33 cellular contexts compared by ENCODE assay signal in the genomic region with DNA sequence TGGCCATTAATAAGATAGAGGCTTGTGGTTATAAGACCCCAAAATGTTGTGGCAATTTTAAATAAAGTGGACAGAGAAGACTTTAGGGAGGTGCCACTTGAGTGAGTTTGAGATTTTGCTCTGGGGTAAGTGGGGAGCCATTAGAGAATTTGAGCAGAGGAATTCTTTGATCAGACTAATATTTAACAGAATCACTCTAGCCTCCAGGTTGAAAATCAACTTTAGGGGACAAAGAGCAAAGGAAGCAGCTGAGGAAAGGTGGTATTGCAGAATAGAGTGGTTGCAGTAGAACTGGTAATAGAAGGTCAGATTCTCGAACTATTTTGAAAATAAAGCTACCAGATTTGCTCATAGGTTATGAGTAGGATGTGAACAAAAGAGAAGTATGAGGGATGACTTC.
"Had no signal": no experiment of that assay in that cellular context is flagged by ENCODE, and none has a peak within 500 bp of the region (broad histone marks: within the 10 kb centered on the region; RNA-seq: fewer than 3 reads in every experiment).

No MANE protein-coding gene starts in this region.

- H3K4me1 Mint-ChIP-seq: activated CD4-positive, alpha-beta T cell treated with anti-CD3 and anti-CD28 coated beads for 36 hours; activated CD4-positive, alpha-beta T cell treated with anti-CD3 and anti-CD28 coated beads, Interleukin-2, amount 10 ng/mL, durations not matched to agents 24 days and 14 days; activated CD8-positive, alpha-beta memory T cell treated with anti-CD3 and anti-CD28 coated beads, Interleukin-2, amount 10 ng/mL, durations not matched to agents 7 days and 5 days; activated naive CD4-positive, alpha-beta T cell treated with anti-CD3 and anti-CD28 coated beads, Interleukin-2, amount 50 U/mL, for 24 hours; activated naive CD8-positive, alpha-beta T cell treated with anti-CD3 and anti-CD28 coated beads for 36 hours; activated naive CD8-positive, alpha-beta T cell treated with anti-CD3 and anti-CD28 coated beads, Interleukin-2, amount 50 U/mL, for 24 hours had no signal

- H3K27ac Mint-ChIP-seq: activated CD4-positive, alpha-beta memory T cell treated with anti-CD3 and anti-CD28 coated beads for 36 hours; activated CD4-positive, alpha-beta T cell treated with anti-CD3 and anti-CD28 coated beads for 36 hours; activated CD4-positive, alpha-beta T cell treated with anti-CD3 and anti-CD28 coated beads, Interleukin-2, amount 10 ng/mL, durations not matched to agents 24 days and 14 days; activated CD8-positive, alpha-beta memory T cell treated with anti-CD3 and anti-CD28 coated beads, Interleukin-2, amount 10 ng/mL, durations not matched to agents 7 days and 5 days; activated CD8-positive, alpha-beta T cell treated with anti-CD3 and anti-CD28 coated beads, Interleukin-2, amount 10 ng/mL, durations not matched to agents 7 days and 5 days; activated naive CD4-positive, alpha-beta T cell treated with anti-CD3 and anti-CD28 coated beads for 36 hours; activated naive CD4-positive, alpha-beta T cell treated with anti-CD3 and anti-CD28 coated beads, Interleukin-2, amount 50 U/mL, for 24 hours; activated naive CD8-positive, alpha-beta T cell treated with anti-CD3 and anti-CD28 coated beads for 36 hours; activated naive CD8-positive, alpha-beta T cell treated with anti-CD3 and anti-CD28 coated beads, Interleukin-2, amount 50 U/mL, for 24 hours; activated T-helper 1 cell treated with anti-CD3 and anti-CD28 coated beads, Interleukin-12 subunit alpha, Interleukin-12 subunit beta, Interleukin-2, Interleukin-4 antibody, amounts not matched to agents 30 ng/mL and 10 ng/mL and 1 ng/mL, durations not matched to agents 14 hours and 24 hours and 36 hours; activated T-helper 2 cell treated with anti-CD3 and anti-CD28 coated beads, Interferon-gamma antibody, Interleukin-2, Interleukin-4, amounts not matched to agents 10 μg/mL and 5 μg/mL and 100 μg/mL, durations not matched to agents 14 hours and 24 hours and 36 hours; effector memory CD8-positive, alpha-beta T cell; T-helper 17 cell had no signal

- H3K4me1 ChIP-seq: adrenal gland, body of pancreas, esophagus muscularis mucosa had no signal

- H3K27ac ChIP-seq: adrenal gland, body of pancreas, esophagus muscularis mucosa had no signal

- FAIRE-seq: colon, frontal cortex had no signal

- H3K9me3 Mint-ChIP-seq: activated CD4-positive, alpha-beta memory T cell treated with anti-CD3 and anti-CD28 coated beads for 36 hours; activated CD4-positive, alpha-beta T cell treated with anti-CD3 and anti-CD28 coated beads, Interleukin-2, amount 10 ng/mL, durations not matched to agents 24 days and 14 days; activated naive CD4-positive, alpha-beta T cell treated with anti-CD3 and anti-CD28 coated beads for 36 hours; activated naive CD4-positive, alpha-beta T cell treated with anti-CD3 and anti-CD28 coated beads, Interleukin-2, amount 50 U/mL, for 24 hours; activated naive CD8-positive, alpha-beta T cell treated with anti-CD3 and anti-CD28 coated beads for 36 hours; activated naive CD8-positive, alpha-beta T cell treated with anti-CD3 and anti-CD28 coated beads, Interleukin-2, amount 50 U/mL, for 24 hours; activated T-helper 1 cell treated with anti-CD3 and anti-CD28 coated beads, Interleukin-12 subunit alpha, Interleukin-12 subunit beta, Interleukin-2, Interleukin-4 antibody, amounts not matched to agents 30 ng/mL and 10 ng/mL and 1 ng/mL, durations not matched to agents 14 hours and 24 hours and 36 hours; activated T-helper 2 cell treated with anti-CD3 and anti-CD28 coated beads, Interferon-gamma antibody, Interleukin-2, Interleukin-4, amounts not matched to agents 10 μg/mL and 5 μg/mL and 100 μg/mL, durations not matched to agents 14 hours and 24 hours and 36 hours; effector memory CD8-positive, alpha-beta T cell had no signal

- H3K9me3 ChIP-seq: adrenal gland, body of pancreas, esophagus muscularis mucosa had no signal

- H3K36me3 Mint-ChIP-seq: activated CD4-positive, alpha-beta memory T cell treated with anti-CD3 and anti-CD28 coated beads for 36 hours; activated CD8-positive, alpha-beta memory T cell treated with anti-CD3 and anti-CD28 coated beads, Interleukin-2, amount 10 ng/mL, durations not matched to agents 7 days and 5 days; activated naive CD4-positive, alpha-beta T cell treated with anti-CD3 and anti-CD28 coated beads, Interleukin-2, amount 50 U/mL, for 24 hours; activated naive CD8-positive, alpha-beta T cell treated with anti-CD3 and anti-CD28 coated beads for 36 hours had no signal

- H3K36me3 ChIP-seq: adrenal gland, esophagus muscularis mucosa had no signal

- ATAC-seq: activated CD4-positive, alpha-beta T cell treated with anti-CD3 and anti-CD28 coated beads for 36 hours; activated CD8-positive, alpha-beta memory T cell treated with anti-CD3 and anti-CD28 coated beads, Interleukin-2, amount 10 ng/mL, durations not matched to agents 7 days and 5 days; activated CD8-positive, alpha-beta T cell treated with anti-CD3 and anti-CD28 coated beads, Interleukin-2, amount 10 ng/mL, durations not matched to agents 7 days and 5 days; activated naive CD8-positive, alpha-beta T cell treated with anti-CD3 and anti-CD28 coated beads, Interleukin-2, amount 50 U/mL, for 24 hours; body of pancreas; effector memory CD8-positive, alpha-beta T cell; T-helper 17 cell had no signal

- DNase-seq: activated CD4-positive, alpha-beta memory T cell treated with anti-CD3 and anti-CD28 coated beads for 36 hours; activated CD4-positive, alpha-beta T cell treated with anti-CD3 and anti-CD28 coated beads for 36 hours; activated CD4-positive, alpha-beta T cell treated with anti-CD3 and anti-CD28 coated beads, Interleukin-2, amount 10 ng/mL, durations not matched to agents 24 days and 14 days; activated CD4-positive, CD25-positive, alpha-beta regulatory T cell; activated CD4-positive, CD25-positive, alpha-beta regulatory T cell treated with anti-CD3 and anti-CD28 coated beads, Interleukin-2, amount 50 U/mL, for 72 hours; activated CD8-positive, alpha-beta memory T cell treated with anti-CD3 and anti-CD28 coated beads, Interleukin-2, amount 10 ng/mL, durations not matched to agents 7 days and 5 days; activated CD8-positive, alpha-beta memory T cell treated with anti-CD3 and anti-CD28 coated beads, Interleukin-2, amount 50 U/mL, for 4 hours; activated CD8-positive, alpha-beta T cell treated with anti-CD3 and anti-CD28 coated beads, Interleukin-2, amount 10 ng/mL, durations not matched to agents 7 days and 5 days; activated effector memory CD4-positive, alpha-beta T cell treated with anti-CD3 and anti-CD28 coated beads, Interleukin-2, amount 50 U/mL, for 16 hours; activated naive CD4-positive, alpha-beta T cell treated with anti-CD3 and anti-CD28 coated beads for 36 hours; activated naive CD8-positive, alpha-beta T cell treated with anti-CD3 and anti-CD28 coated beads for 36 hours; activated naive CD8-positive, alpha-beta T cell treated with anti-CD3 and anti-CD28 coated beads, Interleukin-2, amount 50 U/mL, for 24 hours; activated T-cell treated with anti-CD3 and anti-CD28 coated beads, Interleukin-2, amount 50 U/mL, for 1 hour; activated T-cell treated with anti-CD3 and anti-CD28 coated beads, Interleukin-2, amount 50 U/mL, for 48 hours; adrenal gland; amygdala; aorta; body of pancreas; caudate nucleus; cortex of kidney; dermis blood vessel endothelial cell; effector CD4-positive, alpha-beta T cell; effector memory CD8-positive, alpha-beta T cell; erythroblast; head of caudate nucleus; T-helper 1 cell; T-helper 17 cell had no signal

- H3K4me3 ChIP-seq: adrenal gland, body of pancreas, esophagus muscularis mucosa had no signal

- H3K27me3 ChIP-seq: adrenal gland, body of pancreas, esophagus muscularis mucosa had no signal

- H3K4me3 Mint-ChIP-seq: activated CD4-positive, alpha-beta memory T cell treated with anti-CD3 and anti-CD28 coated beads for 36 hours; activated CD4-positive, alpha-beta T cell treated with anti-CD3 and anti-CD28 coated beads for 36 hours; activated CD4-positive, alpha-beta T cell treated with anti-CD3 and anti-CD28 coated beads, Interleukin-2, amount 10 ng/mL, durations not matched to agents 24 days and 14 days; activated CD8-positive, alpha-beta memory T cell treated with anti-CD3 and anti-CD28 coated beads, Interleukin-2, amount 10 ng/mL, durations not matched to agents 7 days and 5 days; activated CD8-positive, alpha-beta T cell treated with anti-CD3 and anti-CD28 coated beads, Interleukin-2, amount 10 ng/mL, durations not matched to agents 7 days and 5 days; activated naive CD4-positive, alpha-beta T cell treated with anti-CD3 and anti-CD28 coated beads for 36 hours; activated naive CD4-positive, alpha-beta T cell treated with anti-CD3 and anti-CD28 coated beads, Interleukin-2, amount 50 U/mL, for 24 hours; activated naive CD8-positive, alpha-beta T cell treated with anti-CD3 and anti-CD28 coated beads for 36 hours; activated naive CD8-positive, alpha-beta T cell treated with anti-CD3 and anti-CD28 coated beads, Interleukin-2, amount 50 U/mL, for 24 hours; activated T-helper 1 cell treated with anti-CD3 and anti-CD28 coated beads, Interleukin-12 subunit alpha, Interleukin-12 subunit beta, Interleukin-2, Interleukin-4 antibody, amounts not matched to agents 30 ng/mL and 10 ng/mL and 1 ng/mL, durations not matched to agents 14 hours and 24 hours and 36 hours; effector memory CD8-positive, alpha-beta T cell; T-helper 17 cell had no signal
